ENCODE assay signal across 23 cellular contexts in the genomic region with DNA sequence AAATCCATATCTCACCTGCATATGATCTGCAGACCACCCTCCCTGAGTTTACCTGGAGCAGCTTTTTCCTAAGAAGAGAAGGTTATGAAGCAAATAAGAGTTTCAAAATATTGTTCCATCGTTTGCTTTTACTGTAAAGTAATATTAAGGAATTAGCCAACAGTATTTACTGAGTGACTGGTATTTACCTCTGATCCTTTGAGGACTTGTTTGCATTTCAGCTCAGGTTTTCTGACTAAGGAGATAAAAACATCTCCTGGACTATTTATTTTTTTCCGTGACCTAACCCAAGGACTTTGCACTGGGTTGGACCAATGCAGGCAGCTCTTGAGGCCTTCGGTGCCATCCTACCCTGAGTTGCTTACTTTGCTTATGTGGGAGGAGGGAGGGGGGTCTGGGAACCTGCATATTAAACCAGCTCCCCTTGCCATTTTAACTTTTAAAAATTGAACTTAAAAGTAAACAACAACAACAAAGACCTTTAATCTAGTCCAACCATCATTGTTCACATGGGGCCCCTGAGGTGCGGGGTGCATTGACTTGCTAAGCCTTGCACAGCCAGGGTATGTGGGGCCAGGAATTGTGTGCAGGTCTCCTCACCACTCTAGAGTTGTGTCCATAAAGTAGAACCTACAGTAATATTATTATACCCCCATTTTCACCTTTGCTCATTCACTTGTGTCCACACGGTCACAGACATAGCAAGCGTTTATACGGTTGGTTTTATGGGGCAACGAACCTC. TPM values are rescaled to one million over a fixed set of nuclear protein-coding genes. Genes with fewer than 3 reads are reported as not detected.
A peak's percentile ranks its signal among the peaks of the same experiment; 100 is the strongest.
DNase-seq lines count a peak whose midpoint lies in the region; ATAC-seq, FAIRE-seq and TF ChIP-seq lines count a peak whose summit lies in the region.
"Had no signal": no experiment of that assay in that cellular context is flagged by ENCODE, and none has a peak within 500 bp of the region (broad histone marks: within the 10 kb centered on the region; RNA-seq: fewer than 3 reads in every experiment).

No MANE protein-coding gene starts in this region.

- H2AFZ ChIP-seq in OCI-LY1 (ENCODE audit: low read length) = no peak overlapping the region
- no peak overlapping the region for H2AFZ ChIP-seq in hepatocyte

- peak; percentile 76 for DNase-seq in DMS53 (lab: John Stamatoyannopoulos, UW)
- DNase-seq in hepatocyte (ENCODE audit: low spot score) = peak; percentile 79
- DNase-seq in pancreas = peak in 2 of 6 donors; percentile 46 to 51
- no peak for DNase-seq in nucleus accumbens (lab: John Stamatoyannopoulos, UW)
- DNase-seq in GM13977 (ENCODE audit: low spot score) = no peak
- DNase-seq: activated CD4-positive, alpha-beta T cell treated with anti-CD3 and anti-CD28 coated beads, Interleukin-2, amount 10 ng/mL, durations not matched to agents 7 days and 5 days; activated naive CD4-positive, alpha-beta T cell; AML-193; cortex of kidney; foreskin fibroblast; H9; hypothalamus; KBM-7; NCI-H1048; NCI-H748 treated with DMSO at 0.1 percent for 48 hours; stimulated activated CD4-positive, alpha-beta T cell treated with anti-CD3 and anti-CD28 coated beads, Interleukin-4, amount 100 ng/mL, for 1 hour; substantia nigra had no signal

- 51% methylated on average over 8 of the region's 8 CpGs for WGBS in hepatocyte (ENCODE audit: low lambda C conversion rate, missing lambda C conversion rate)
- WGBS in pancreas, 2 donors = 72 to 73% methylated on average over 8 of the region's 8 CpGs

- H4K20me1 ChIP-seq in OCI-LY1 (ENCODE audit: insufficient read depth, low read length) (no peaks in the 10 kb centered on the region), hepatocyte (ENCODE audit: insufficient read depth, poor library complexity, severe bottlenecking) (no peaks in the 10 kb centered on the region)

- peak; percentile 86 to 91 (median 89) for ATAC-seq in pancreas
- no peak for ATAC-seq in HG03520 (IDR thresholded peaks at IDR 0.05; ENCODE audit: unreplicated experiment)
- no peak for ATAC-seq in GM19395 (IDR thresholded peaks at IDR 0.05; ENCODE audit: unreplicated experiment)

- FAIRE-seq in pancreas (lab: Jason Lieb, UNC) = no peak
- FAIRE-seq: endothelial cell of umbilical vein, G401.6 had no signal

- 0 out of 2 replicates have a peak, but pooled peaks cover 4% of the 10 kb centered on the region for H3F3A ChIP-seq in OCI-LY1 (ENCODE audit: insufficient read depth, low read length)

- no peak overlapping the region for H3K4me3 ChIP-seq in OCI-LY1 (ENCODE audit: low read depth, low read length, poor library complexity, severe bottlenecking)
- H3K4me3 ChIP-seq in hepatocyte = no peak overlapping the region
- H3K4me3 ChIP-seq in pancreas = no peak overlapping the region

- H3K9me2 ChIP-seq in OCI-LY1 (ENCODE audit: low read depth, low read length) (no peaks in the 10 kb centered on the region), hepatocyte (replicated peaks; ENCODE audit: insufficient read depth) (no peaks in the 10 kb centered on the region)

- peaks cover 52% of the 10 kb centered on the region for H3K4me1 ChIP-seq in OCI-LY1 (ENCODE audit: insufficient read depth, low read length, severe bottlenecking)
- H3K4me1 ChIP-seq in hepatocyte (ENCODE audit: insufficient read depth) = peaks cover 34% of the 10 kb centered on the region
- peaks cover 8 to 18% (median 11%) of the 10 kb centered on the region in 3 donors for H3K4me1 ChIP-seq in pancreas

- peak overlapping the region; percentile 13; the same call in 1 of the 2 replicates for H3K4me2 ChIP-seq in OCI-LY1 (ENCODE audit: low read length)
- H3K4me2 ChIP-seq in hepatocyte = peak overlapping the region; percentile 49

- intact Hi-C loops in pancreas (cut with DNase I) = no loop called here

- H3K9me3 ChIP-seq in OCI-LY1 (ENCODE audit: low read length) (no peaks in the 10 kb centered on the region), hepatocyte (ENCODE audit: low read depth) (no peaks in the 10 kb centered on the region), pancreas (no peaks in the 10 kb centered on the region)

- H3K79me2 ChIP-seq in OCI-LY1 (ENCODE audit: insufficient read depth, low read length) (0 out of 2 replicates have a peak, but pooled peaks cover under 1% of the 10 kb centered on the region), hepatocyte (peaks cover 12% of the 10 kb centered on the region)

- no peaks in the 10 kb centered on the region for H3K27me3 ChIP-seq in OCI-LY1 (ENCODE audit: insufficient read depth, low read length)
- H3K27me3 ChIP-seq in hepatocyte = no peaks in the 10 kb centered on the region
- no peaks in the 10 kb centered on the region for H3K27me3 ChIP-seq in pancreas

- H3K27ac ChIP-seq in OCI-LY1 (ENCODE audit: low read depth, low read length, poor library complexity, severe bottlenecking) = peak overlapping the region; percentile 97
- H3K27ac ChIP-seq in hepatocyte = peak overlapping the region; percentile 99
- H3K27ac ChIP-seq in pancreas = peak overlapping the region in 3 of 4 donors; percentile 23 to 74 (median 55)
- H3K27ac ChIP-seq: HL-60 had no signal

- no peak for TF ChIP-seq CTCF in OCI-LY1 (IDR thresholded peaks at IDR 0.05; ENCODE audit: low read length)
- no peak for TF ChIP-seq CTCF in hepatocyte (IDR thresholded peaks at IDR 0.05; ENCODE audit: poor library complexity)
- no peak for TF ChIP-seq CTCF in pancreas (IDR thresholded peaks at IDR 0.05)
- no peak for TF ChIP-seq CTCF in GM13977 (IDR thresholded peaks at IDR 0.05; ENCODE audit: extremely low read depth, insufficient read depth, missing control alignments)

- H3K36me3 ChIP-seq in OCI-LY1 (ENCODE audit: insufficient read depth, low read length) = peaks cover 31% of the 10 kb centered on the region
- H3K36me3 ChIP-seq in hepatocyte (replicated peaks; ENCODE audit: insufficient read depth, low read depth) = no peaks in the 10 kb centered on the region
- H3K36me3 ChIP-seq in pancreas = peaks cover 0 to 7% (median 0%) of the 10 kb centered on the region in 3 donors

- peak overlapping the region; percentile 59; the same call in 1 of the 2 replicates for H3K9ac ChIP-seq in OCI-LY1 (ENCODE audit: low read length)

- in situ Hi-C loops in GM13977 (cut with MboI; ENCODE audit: low pct_unique_long_range_greater_than_20kb, low sequenced_read_pairs, unreplicated experiment) = no loop called here

RNA-seq across cellular contexts. Expression of gene TRAK1, which starts 39.3 kb away (rescaled TPM):
- total RNA-seq in hepatocyte (28.8 and 31.5 TPM in 2 replicates), pancreas (10 to 100 TPM in 4 of 6 donors, 1 to 10 TPM in 2; 9.3 to 24.3 (median 11.7) TPM)
- polyA plus RNA-seq in hepatocyte (19.0 and 21.0 TPM in 2 replicates), pancreas (10 to 100 TPM; 10.6 to 19.7 TPM)

Comparison
In these comparisons a context has a peak if more than half of its experiments do, and no peak if none do; other contexts are left out.
1. DNase-seq: peak in DMS53 (single experiment) and hepatocyte (single experiment); none in nucleus accumbens (0 of 56) and GM13977 (single experiment).
2. ATAC-seq: peak in pancreas (4 of 4); none in HG03520 (single experiment) and GM19395 (single experiment).
3. Peak in every context shown above with its lines, with median percentiles within 50 percentile points of each other: H3K27ac ChIP-seq.